ENCODE assay signal across 8 cellular contexts in the genomic region with DNA sequence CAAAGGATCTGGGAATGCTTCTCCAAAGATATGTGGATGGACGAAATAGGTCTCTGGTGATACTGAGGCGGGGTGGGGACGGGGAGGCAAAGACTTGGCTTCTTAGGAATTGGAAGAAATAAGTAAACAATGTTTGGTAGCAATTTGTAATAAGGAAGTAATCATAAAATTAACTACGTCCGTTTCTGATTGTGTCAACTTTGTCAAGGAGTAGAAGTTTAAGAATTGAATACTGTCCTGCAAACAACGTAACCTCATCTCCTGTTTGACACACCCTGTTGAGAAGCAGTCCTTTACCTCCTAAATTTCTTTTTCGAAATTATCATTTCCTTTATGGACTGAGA.
DNase-seq lines count a peak whose midpoint lies in the region; ATAC-seq and TF ChIP-seq lines count a peak whose summit lies in the region.

No MANE protein-coding gene starts in this region.

- peak; percentile 1; the same call in 2 of the 3 replicates for ATAC-seq in SK-N-SH treated with all-trans-retinoic acid at 6 μM for 48 hours

- TF ChIP-seq CTCF in GM12864 (IDR thresholded peaks at IDR 0.05; ENCODE audit: low read depth, low read length, missing control alignments) (no peak), fibroblast of pulmonary artery (IDR thresholded peaks at IDR 0.05; ENCODE audit: low read length, missing control alignments) (no peak), retinal pigment epithelial cell (conservative IDR thresholded peaks at IDR 0.05; ENCODE audit: low read depth, low read length) (no peak)

- DNase-seq in GM12864 (ENCODE audit: low read depth) (no peak), fibroblast of pulmonary artery (ENCODE audit: low read depth) (no peak), retinal pigment epithelial cell (ENCODE audit: low read depth) (no peak), AG08395 (ENCODE audit: low spot score) (no peak), NCI-H1694 treated with DMSO at 0.1 percent for 48 hours (lab: John Stamatoyannopoulos, UW) (no peak), activated gamma-delta T cell (lab: John Stamatoyannopoulos, UW) (no peak)
- DNase-seq in stimulated activated CD4-positive, alpha-beta T cell treated with anti-CD3 and anti-CD28 coated beads, Interleukin-4, amount 100 ng/mL, for 4 hours: no peak

- H3K4me3 ChIP-seq in GM12864 (ENCODE audit: low read depth, low read length) (peak overlapping the region; percentile 79), fibroblast of pulmonary artery (replicated peaks; ENCODE audit: low read depth, low read length) (peak overlapping the region; percentile 71), retinal pigment epithelial cell (ENCODE audit: low read length) (peak overlapping the region; percentile 96)

TF ChIP-seq in SK-N-SH treated with all-trans-retinoic acid at 6 μM for 48 hours, 23 proteins besides CTCF, POLR2A, EP300 and RAD21:
- TF ChIP-seq ZFP3 (CRISPR knock-in tag; IDR thresholded peaks at IDR 0.05) (no peak), ZNF565 (CRISPR knock-in tag; conservative IDR thresholded peaks at IDR 0.05; ENCODE audit: low read depth) (no peak), TOX (CRISPR knock-in tag; IDR thresholded peaks at IDR 0.05; ENCODE audit: borderline replicate concordance) (no peak), ZC3H10 (CRISPR knock-in tag; IDR thresholded peaks at IDR 0.05) (no peak), GLIS3 (CRISPR knock-in tag; IDR thresholded peaks at IDR 0.05) (no peak), ZNF8 (CRISPR knock-in tag; IDR thresholded peaks at IDR 0.05) (no peak), ZFP30 (CRISPR knock-in tag; IDR thresholded peaks at IDR 0.05) (no peak), ISL1 (CRISPR knock-in tag; IDR thresholded peaks at IDR 0.05) (no peak), TCF4 (CRISPR knock-in tag; IDR thresholded peaks at IDR 0.05; ENCODE audit: borderline replicate concordance) (no peak), PPARA (CRISPR knock-in tag; IDR thresholded peaks at IDR 0.05; ENCODE audit: borderline replicate concordance) (no peak), SNAI2 (CRISPR knock-in tag; IDR thresholded peaks at IDR 0.05) (no peak), OSR1 (CRISPR knock-in tag; IDR thresholded peaks at IDR 0.05) (no peak), ARNTL (CRISPR knock-in tag; IDR thresholded peaks at IDR 0.05; ENCODE audit: borderline replicate concordance, low read depth) (no peak)
- TF ChIP-seq, protein P1, sequence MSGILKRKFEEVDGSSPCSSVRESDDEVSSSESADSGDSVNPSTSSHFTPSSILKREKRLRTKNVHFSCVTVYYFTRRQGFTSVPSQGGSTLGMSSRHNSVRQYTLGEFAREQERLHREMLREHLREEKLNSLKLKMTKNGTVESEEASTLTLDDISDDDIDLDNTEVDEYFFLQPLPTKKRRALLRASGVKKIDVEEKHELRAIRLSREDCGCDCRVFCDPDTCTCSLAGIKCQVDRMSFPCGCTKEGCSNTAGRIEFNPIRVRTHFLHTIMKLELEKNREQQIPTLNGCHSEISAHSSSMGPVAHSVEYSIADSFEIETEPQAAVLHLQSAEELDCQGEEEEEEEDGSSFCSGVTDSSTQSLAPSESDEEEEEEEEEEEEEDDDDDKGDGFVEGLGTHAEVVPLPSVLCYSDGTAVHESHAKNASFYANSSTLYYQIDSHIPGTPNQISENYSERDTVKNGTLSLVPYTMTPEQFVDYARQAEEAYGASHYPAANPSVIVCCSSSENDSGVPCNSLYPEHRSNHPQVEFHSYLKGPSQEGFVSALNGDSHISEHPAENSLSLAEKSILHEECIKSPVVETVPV (CRISPR knock-in tag; IDR thresholded peaks at IDR 0.05): no peak
- TF ChIP-seq, protein P2, sequence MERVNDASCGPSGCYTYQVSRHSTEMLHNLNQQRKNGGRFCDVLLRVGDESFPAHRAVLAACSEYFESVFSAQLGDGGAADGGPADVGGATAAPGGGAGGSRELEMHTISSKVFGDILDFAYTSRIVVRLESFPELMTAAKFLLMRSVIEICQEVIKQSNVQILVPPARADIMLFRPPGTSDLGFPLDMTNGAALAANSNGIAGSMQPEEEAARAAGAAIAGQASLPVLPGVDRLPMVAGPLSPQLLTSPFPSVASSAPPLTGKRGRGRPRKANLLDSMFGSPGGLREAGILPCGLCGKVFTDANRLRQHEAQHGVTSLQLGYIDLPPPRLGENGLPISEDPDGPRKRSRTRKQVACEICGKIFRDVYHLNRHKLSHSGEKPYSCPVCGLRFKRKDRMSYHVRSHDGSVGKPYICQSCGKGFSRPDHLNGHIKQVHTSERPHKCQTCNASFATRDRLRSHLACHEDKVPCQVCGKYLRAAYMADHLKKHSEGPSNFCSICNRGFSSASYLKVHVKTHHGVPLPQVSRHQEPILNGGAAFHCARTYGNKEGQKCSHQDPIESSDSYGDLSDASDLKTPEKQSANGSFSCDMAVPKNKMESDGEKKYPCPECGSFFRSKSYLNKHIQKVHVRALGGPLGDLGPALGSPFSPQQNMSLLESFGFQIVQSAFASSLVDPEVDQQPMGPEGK (CRISPR knock-in tag; IDR thresholded peaks at IDR 0.05; ENCODE audit: borderline replicate concordance): no peak
